In genomic region chr2:65357959-65358294, GRCh38 we compare ENCODE assay signal across 9 cellular contexts.
A peak's percentile ranks its signal among the peaks of the same experiment; 100 is the strongest.
DNase-seq lines count a peak whose midpoint lies in the region; ATAC-seq and TF ChIP-seq lines count a peak whose summit lies in the region.
"Had no signal": no experiment of that assay in that cellular context is flagged by ENCODE, and none has a peak within 500 bp of the region (broad histone marks: within the 10 kb centered on the region; RNA-seq: fewer than 3 reads in every experiment).

No MANE protein-coding gene starts in this region.

- H3T11ph ChIP-seq in H9 (ENCODE audit: low read length): no peak overlapping the region

- H2AFZ ChIP-seq in H9 (ENCODE audit: low read length): no peak overlapping the region

- no peak overlapping the region for H3K18ac ChIP-seq in H9 (ENCODE audit: insufficient read length, low read depth, low read length)

- H2BK15ac ChIP-seq in H9 (ENCODE audit: low read depth, low read length): no peak overlapping the region

- no peaks in the 10 kb centered on the region for H3K23me2 ChIP-seq in H9 (ENCODE audit: insufficient read length, low read depth, low read length, poor library complexity, severe bottlenecking)

- no peaks in the 10 kb centered on the region; the same call in 1 of the 2 replicates for H3K79me2 ChIP-seq in H9 (ENCODE audit: insufficient read depth, low read length)

- no peak overlapping the region for H2BK120ac ChIP-seq in H9 (ENCODE audit: low read depth, low read length, poor library complexity, severe bottlenecking)

- H2BK5ac ChIP-seq in H9 (ENCODE audit: insufficient read length, low read length): no peak overlapping the region

- no peaks in the 10 kb centered on the region for H4K20me1 ChIP-seq in H9 (ENCODE audit: control insufficient read depth, insufficient read depth, insufficient read length)

- ATAC-seq in GM18511 (IDR thresholded peaks at IDR 0.05; ENCODE audit: unreplicated experiment) (peak; percentile 91), GM21526 (IDR thresholded peaks at IDR 0.05; ENCODE audit: low FRiP score, unreplicated experiment) (peak; percentile 67), HG03280 (IDR thresholded peaks at IDR 0.05; ENCODE audit: unreplicated experiment) (peak; percentile 83)

- H3K4me3 ChIP-seq in brain microvascular endothelial cell (ENCODE audit: low read depth, low read length): no peak overlapping the region

- H3K27ac Mint-ChIP-seq in H9: no peak overlapping the region

- no peak overlapping the region for H4K5ac ChIP-seq in H9 (ENCODE audit: insufficient read length, low read depth, low read length)

- no peak overlapping the region for H3K4me3 Mint-ChIP-seq in H9
- H3K4me3 Mint-ChIP-seq: brain had no signal

- H3K56ac ChIP-seq in H9 (ENCODE audit: insufficient read length, low read depth, low read length): no peak overlapping the region

- H2BK12ac ChIP-seq in H9 (ENCODE audit: insufficient read length, low read depth, low read length): no peak overlapping the region

- H2BK20ac ChIP-seq in H9 (ENCODE audit: low read depth, low read length, poor library complexity, severe bottlenecking): no peak overlapping the region

- H3K36me3 Mint-ChIP-seq in H9 (ENCODE audit: insufficient read depth in 1 of 3, low read depth in 3 of 3): no peaks in the 10 kb centered on the region
- H3K36me3 Mint-ChIP-seq: brain had no signal

- no peak overlapping the region for H3K4me2 ChIP-seq in H9 (ENCODE audit: insufficient read depth, insufficient read length, low read length)

- no peak for TF ChIP-seq CTCF in brain microvascular endothelial cell (IDR thresholded peaks at IDR 0.05; ENCODE audit: low read depth, low read length, missing control alignments)
- no peak for TF ChIP-seq CTCF in H9 (conservative IDR thresholded peaks at IDR 0.05)

- no peak overlapping the region for H4K91ac ChIP-seq in H9 (ENCODE audit: insufficient read length, low read depth, low read length)

- H3K27ac ChIP-seq in brain microvascular endothelial cell (peak overlapping the region; percentile 93), H9 (ENCODE audit: insufficient read length, low read depth, low read length) (no peak overlapping the region)

- H3K36me3 ChIP-seq in brain microvascular endothelial cell (replicated peaks): no peaks in the 10 kb centered on the region

- no peak overlapping the region for H3K23ac ChIP-seq in H9 (ENCODE audit: insufficient read length, low read depth, low read length)

- H3K27me3 ChIP-seq in brain microvascular endothelial cell (replicated peaks) (no peaks in the 10 kb centered on the region), H9 (ENCODE audit: insufficient read depth, low read length) (no peaks in the 10 kb centered on the region)

- H3K4me1 ChIP-seq in H9 (ENCODE audit: insufficient read depth, low read length): peaks cover 8% of the 10 kb centered on the region; the same call in 1 of the 2 replicates

- H3K27me3 Mint-ChIP-seq in H9 (ENCODE audit: low read depth): peaks cover 39% of the 10 kb centered on the region
- H3K27me3 Mint-ChIP-seq: brain had no signal

- no peak overlapping the region for H2AK5ac ChIP-seq in H9 (ENCODE audit: insufficient read length, low read length)

- H3K14ac ChIP-seq in H9 (ENCODE audit: insufficient read depth, low read length): no peak overlapping the region

- DNase-seq in brain microvascular endothelial cell: no peak
- DNase-seq in NOMO-1 (lab: John Stamatoyannopoulos, UW; ENCODE audit: unreplicated experiment in 2 of 2): no peak
- DNase-seq in NCI-H128 (lab: John Stamatoyannopoulos, UW; ENCODE audit: unreplicated experiment): no peak
- DNase-seq in stimulated activated CD4-positive, alpha-beta T cell treated with anti-CD3 and anti-CD28 coated beads, Interleukin-2, amount 100 ng/mL, for 48 hours: no peak
- no peak for DNase-seq in H9

- H3K4ac ChIP-seq in H9 (ENCODE audit: low read depth, low read length): no peak overlapping the region

- in situ Hi-C loops in brain microvascular endothelial cell (cut with HindIII; ENCODE audit: low pct_ligation_motif_present, low sequenced_read_pairs): no loop called here

- H3K79me1 ChIP-seq in H9 (ENCODE audit: insufficient read depth, low read depth, low read length, poor library complexity, severe bottlenecking): peaks cover 2% of the 10 kb centered on the region

- no peaks in the 10 kb centered on the region for H3K9me3 ChIP-seq in H9 (ENCODE audit: control insufficient read depth, low read depth, low read length)

- H4K8ac ChIP-seq in H9 (replicated peaks; ENCODE audit: insufficient read length, low read depth, low read length): no peak overlapping the region

- H3K9me3 Mint-ChIP-seq in H9: no peaks in the 10 kb centered on the region
- H3K9me3 Mint-ChIP-seq: brain had no signal

- H3K4me1 Mint-ChIP-seq in H9: peaks cover 17 to 27% of the 10 kb centered on the region in 2 experiments

- H3K9ac ChIP-seq in H9 (ENCODE audit: extremely low read depth, insufficient read length, low read length): no peak overlapping the region
